In genomic region chr12:50574621-50575348, GRCh38 we compare ENCODE assay signal across 14 cellular contexts.
DNase-seq lines count a peak whose midpoint lies in the region; ATAC-seq, FAIRE-seq and TF ChIP-seq lines count a peak whose summit lies in the region.
"Had no signal": no experiment of that assay in that cellular context is flagged by ENCODE, and none has a peak within 500 bp of the region (broad histone marks: within the 10 kb centered on the region; RNA-seq: fewer than 3 reads in every experiment).

No MANE protein-coding gene starts in this region.

- no peak overlapping the region for H2BK120ac ChIP-seq in H1 (replicated peaks; ENCODE audit: low read depth, low read length)

- peaks cover 0 to 49% of the 10 kb centered on the region in 2 experiments; a peak in 3 of 4 replicates for H3K79me2 ChIP-seq in H1 (ENCODE audit: control insufficient read depth in 1 of 2, insufficient read depth in 2 of 2, low read length in 2 of 2)

- no peak for TF ChIP-seq POLR2A in H1 (IDR thresholded peaks at IDR 0.05; ENCODE audit: control extremely low read depth in 1 of 2, low read depth in 2 of 2, low read length in 2 of 2)
- TF ChIP-seq POLR2A in vagina (IDR thresholded peaks at IDR 0.05): no peak

- no peaks in the 10 kb centered on the region for H3K36me3 ChIP-seq in HUES64 (ENCODE audit: insufficient read depth, low read length)
- H3K36me3 ChIP-seq in H1 (ENCODE audit: control insufficient read depth in 2 of 4, insufficient read depth in 4 of 4, low read length in 3 of 4): no peaks in the 10 kb centered on the region
- H3K36me3 ChIP-seq in vagina: no peaks in the 10 kb centered on the region
- H3K36me3 ChIP-seq: ascending aorta, gastrocnemius medialis had no signal

- H4K91ac ChIP-seq in H1 (replicated peaks; ENCODE audit: insufficient read length, low read length): no peak overlapping the region

- H3K9ac ChIP-seq in HUES64 (ENCODE audit: low read depth, low read length) (no peak overlapping the region), H1 (replicated peaks in 1 of 4; ENCODE audit: extremely low read depth in 1 of 4, low read depth in 3 of 4, low read length in 3 of 4) (no peak overlapping the region)

- no peaks in the 10 kb centered on the region for H4K20me1 ChIP-seq in H1 (replicated peaks in 1 of 2; ENCODE audit: control insufficient read depth in 1 of 2, insufficient read depth in 2 of 2, low read length in 2 of 2)

- 0 out of 2 replicates have a peak overlapping the region, but pooled peaks have one; percentile 20 for H2AK5ac ChIP-seq in H1 (ENCODE audit: low read depth, low read length)

- no peak overlapping the region for H3K23ac ChIP-seq in H1 (ENCODE audit: insufficient read length)

- no peaks in the 10 kb centered on the region; the same call in 1 of the 2 replicates for H3K79me1 ChIP-seq in H1 (ENCODE audit: low read depth, low read length)

- H3K14ac ChIP-seq in H1 (ENCODE audit: insufficient read length): no peak overlapping the region

- H4K8ac ChIP-seq in H1 (ENCODE audit: extremely low read depth, insufficient read depth, low read length): no peak overlapping the region

- CTCF ChIA-PET in H1 (lab: Charles Lee; ENCODE audit: partially characterized antibody): no interaction called here

- no peak for DNase-seq in H1 (ENCODE audit: low read depth in 1 of 2, low spot score in 2 of 2)
- DNase-seq in medulla oblongata (ENCODE audit: extremely low spot score): peak; percentile 45
- DNase-seq in vagina (ENCODE audit: extremely low spot score in 2 of 2): no peak
- DNase-seq in ecto neural progenitor cell (ENCODE audit: low spot score): no peak
- DNase-seq in SIG-M5 (lab: John Stamatoyannopoulos, UW): no peak
- DNase-seq: DND-41, gastrocnemius medialis, NCI-H2081 treated with DMSO at 0.1 percent for 48 hours, retina had no signal

- no peak for TF ChIP-seq EP300 in H1 (IDR thresholded peaks at IDR 0.05; ENCODE audit: borderline replicate concordance in 1 of 2, low read depth in 2 of 2, low read length in 2 of 2)

- peak overlapping the region; percentile 30 to 72; a peak in 3 of 4 replicates for H3K4me2 ChIP-seq in H1 (ENCODE audit: insufficient read depth in 1 of 2, low read depth in 2 of 2, low read length in 2 of 2)

- POLR2A ChIA-PET in H1 (lab: Charles Lee; ENCODE audit: partially characterized antibody): no interaction called here

- H3K4ac ChIP-seq in H1 (replicated peaks; ENCODE audit: insufficient read length, low read depth, low read length): no peak overlapping the region

- H3K9me3 ChIP-seq in HUES64 (ENCODE audit: insufficient read depth, low read depth, low read length) (no peaks in the 10 kb centered on the region), H1 (ENCODE audit: insufficient read depth in 2 of 2, low read depth in 1 of 2, low read length in 1 of 2) (no peaks in the 10 kb centered on the region), vagina (no peaks in the 10 kb centered on the region)
- H3K9me3 ChIP-seq: ascending aorta, gastrocnemius medialis had no signal

- H2AFZ ChIP-seq in H1 (ENCODE audit: low read length): no peak overlapping the region

- TF ChIP-seq RAD21 in H1 (IDR thresholded peaks at IDR 0.05 in 1 of 2, conservative IDR thresholded peaks at IDR 0.05 in 1 of 2; ENCODE audit: low read depth in 2 of 2, low read length in 2 of 2): no peak

- TF ChIP-seq CTCF in H1 (IDR thresholded peaks at IDR 0.05; ENCODE audit: control extremely low read depth in 1 of 3, insufficient read depth in 1 of 3, low read depth in 1 of 3, low read length in 3 of 3): no peak
- no peak for TF ChIP-seq CTCF in vagina (IDR thresholded peaks at IDR 0.05)

- H3K4me3 ChIP-seq in HUES64 (ENCODE audit: low read length) (no peak overlapping the region), H1 (ENCODE audit: extremely low read depth in 1 of 4, insufficient read depth in 2 of 4, low read depth in 3 of 4, low read length in 4 of 4) (0 out of 8 replicates have a peak overlapping the region, but pooled peaks of 1 of the 4 experiments have one; percentile 0), vagina (no peak overlapping the region)
- H3K4me3 ChIP-seq: ascending aorta, gastrocnemius medialis, lung had no signal

- no peak overlapping the region for H3K56ac ChIP-seq in H1 (replicated peaks; ENCODE audit: insufficient read length, low read depth, low read length)

- H3K4me1 ChIP-seq in HUES64 (ENCODE audit: insufficient read depth, low read length): peaks cover 37% of the 10 kb centered on the region
- H3K4me1 ChIP-seq in H1 (replicated peaks in 1 of 4; ENCODE audit: control insufficient read depth in 3 of 4, insufficient read depth in 4 of 4, low read length in 3 of 4): peaks cover 0 to 19% (median 15%) of the 10 kb centered on the region in 4 experiments; a peak in 5 of 7 replicates
- H3K4me1 ChIP-seq in vagina: peaks cover 58% of the 10 kb centered on the region

- no peaks in the 10 kb centered on the region for H3K23me2 ChIP-seq in H1 (ENCODE audit: low read depth, low read length)

- peak overlapping the region; percentile 11; the same call in 1 of the 2 replicates for H3K18ac ChIP-seq in H1 (ENCODE audit: extremely low read depth, low read length)

- H3K27ac ChIP-seq in HUES64 (ENCODE audit: low read depth, low read length): peak overlapping the region; percentile 48; the same call in 1 of the 2 replicates
- H3K27ac ChIP-seq in H1 (ENCODE audit: low read depth, low read length): no peak overlapping the region; the same call in 1 of the 2 replicates
- H3K27ac ChIP-seq in vagina: peak overlapping the region; percentile 64
- H3K27ac ChIP-seq: gastrocnemius medialis had no signal

- H2BK15ac ChIP-seq in H1 (ENCODE audit: low read length): no peak overlapping the region

- H2BK5ac ChIP-seq in H1 (ENCODE audit: low read depth, low read length): peak overlapping the region; percentile 62; the same call in 1 of the 2 replicates

- H4K5ac ChIP-seq in H1 (ENCODE audit: insufficient read length, low read depth, low read length): no peak overlapping the region

- 69% methylated on average over 5 of the region's 5 CpGs for WGBS in HUES64
- WGBS in H1 (ENCODE audit: extremely low coverage in 1 of 2, insufficient coverage in 1 of 2, insufficient read length in 1 of 2, insufficient replicate concordance in 2 of 2, low coverage in 1 of 2, low lambda C conversion rate in 2 of 2, missing lambda C conversion rate in 1 of 2), 2 experiments: 67% methylated on average over 5 of the region's 5 CpGs; no CpG with 5 or more reads in 1 of the 2 experiments

- ATAC-seq in esophagus mucosa: no peak
- ATAC-seq: gastrocnemius medialis had no signal

- H2BK20ac ChIP-seq in H1 (ENCODE audit: low read length): no peak overlapping the region

- no peak overlapping the region; the same call in 1 of the 2 replicates for H2BK12ac ChIP-seq in H1 (ENCODE audit: low read depth, low read length)

- intact Hi-C loops in vagina (cut with DNase I): no loop called here

- no peak for FAIRE-seq in H1 (lab: Jason Lieb, UNC)
- FAIRE-seq: urothelium cell line had no signal

- no peaks in the 10 kb centered on the region for H3K27me3 ChIP-seq in HUES64 (ENCODE audit: insufficient read depth, low read length)
- H3K27me3 ChIP-seq in H1 (replicated peaks in 1 of 4; ENCODE audit: control insufficient read depth in 3 of 4, extremely low read depth in 1 of 4, insufficient read depth in 3 of 4, low read length in 3 of 4): no peaks in the 10 kb centered on the region
- H3K27me3 ChIP-seq in vagina: no peaks in the 10 kb centered on the region
- H3K27me3 ChIP-seq: ascending aorta, gastrocnemius medialis had no signal

TF ChIP-seq in H1, 55 proteins besides CTCF, POLR2A, EP300 and RAD21:
- TF ChIP-seq YY1 (IDR thresholded peaks at IDR 0.05; ENCODE audit: low read depth, low read length): no peak
- TF ChIP-seq CHD2 (IDR thresholded peaks at IDR 0.05; ENCODE audit: low read length): no peak
- no peak for TF ChIP-seq HDAC6 (IDR thresholded peaks at IDR 0.05; ENCODE audit: low read depth, low read length)
- TF ChIP-seq CBX8 (IDR thresholded peaks at IDR 0.05; ENCODE audit: borderline replicate concordance, low read depth, low read length): no peak
- TF ChIP-seq HDAC2 (IDR thresholded peaks at IDR 0.05; ENCODE audit: borderline replicate concordance in 1 of 2, low read depth in 2 of 2, low read length in 2 of 2): no peak
